Comparison of ENCODE assay signal across 36 cellular contexts in the genomic region with DNA sequence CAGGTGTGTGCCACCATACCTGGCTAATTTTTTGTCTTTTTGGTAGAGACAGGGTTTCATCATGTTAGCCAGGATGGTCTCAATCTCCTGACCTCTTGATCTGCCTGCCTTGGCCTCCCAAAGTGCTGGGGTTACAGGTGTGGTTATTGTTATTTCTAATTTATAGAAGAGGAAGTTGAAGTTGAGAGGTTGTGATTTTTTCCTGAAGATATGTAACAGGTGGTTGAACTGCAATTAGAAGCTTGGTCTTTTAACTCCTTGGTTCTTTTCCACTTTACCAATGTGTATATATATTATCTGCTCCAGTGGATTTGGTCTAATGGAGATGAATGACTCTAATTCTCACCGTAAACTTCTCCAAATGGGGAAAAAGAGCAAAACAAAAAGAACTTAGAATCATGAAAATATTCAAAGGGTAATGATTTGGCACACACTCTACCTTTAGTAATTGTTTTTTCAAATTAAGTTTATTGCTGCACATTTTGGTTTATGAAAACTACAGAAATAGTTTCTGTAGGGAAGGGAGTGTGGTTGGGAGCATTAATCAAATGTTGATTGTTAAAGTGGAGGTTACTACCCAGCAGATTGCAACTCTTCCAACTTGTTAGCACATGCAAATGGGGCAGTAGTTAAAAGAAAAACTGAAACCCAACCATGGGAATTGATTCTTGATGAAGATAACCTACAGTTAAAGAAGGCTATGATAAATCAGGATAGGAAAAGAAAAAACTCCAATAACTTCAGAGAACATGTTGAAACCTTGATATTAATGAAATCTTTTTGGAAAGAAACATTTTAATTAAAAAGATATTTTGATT. TPM values are rescaled to one million over a fixed set of nuclear protein-coding genes. Genes with fewer than 3 reads are reported as not detected.
"Had no signal": no experiment of that assay in that cellular context is flagged by ENCODE, and none has a peak within 500 bp of the region (broad histone marks: within the 10 kb centered on the region; RNA-seq: fewer than 3 reads in every experiment).

No MANE protein-coding gene starts in this region.

- H3K27ac Mint-ChIP-seq: activated B cell treated with CpG ODN at 0.5 μM for 24 hours; activated CD8-positive, alpha-beta T cell treated with anti-CD3 and anti-CD28 coated beads for 36 hours; activated naive CD8-positive, alpha-beta T cell treated with anti-CD3 and anti-CD28 coated beads for 36 hours; activated T-cell treated with anti-CD3 and anti-CD28 coated beads, Interleukin-2, amount 50 U/mL, for 72 hours; activated T-helper 17 cell treated with anti-CD3 and anti-CD28 coated beads, Interleukin-2, amount 50 U/mL, for 72 hours; T-helper 1 cell treated with Interleukin-12 subunit alpha and Interleukin-12 subunit beta and Interleukin-4 antibody, amounts not matched to agents 30 μg/mL and 1 μg/mL, for 36 hours had no signal

- H3K36me3 ChIP-seq: brain microvascular endothelial cell, cardiac muscle cell, colonic mucosa, SJCRH30 had no signal

- H3K4me2 ChIP-seq: SK-N-SH had no signal

- DNase-seq: activated B cell treated with CpG ODN at 0.5 μM for 24 hours; activated CD4-positive, alpha-beta T cell treated with anti-CD3 and anti-CD28 coated beads for 48 hours; activated CD4-positive, CD25-positive, alpha-beta regulatory T cell treated with anti-CD3 and anti-CD28 coated beads, Interleukin-2, amount 50 U/mL, for 72 hours; activated CD8-positive, alpha-beta T cell treated with anti-CD3 and anti-CD28 coated beads for 36 hours; activated effector memory CD4-positive, alpha-beta T cell treated with anti-CD3 and anti-CD28 coated beads, Interleukin-2, amount 50 U/mL, for 16 hours; activated naive CD4-positive, alpha-beta T cell; activated naive CD4-positive, alpha-beta T cell treated with anti-CD3 and anti-CD28 coated beads, Interleukin-2, amount 50 U/mL, for 16 hours; activated naive CD8-positive, alpha-beta T cell treated with anti-CD3 and anti-CD28 coated beads for 36 hours; activated T-cell treated with anti-CD3 and anti-CD28 coated beads, Interleukin-2, amount 50 U/mL, for 1 hour; activated T-cell treated with anti-CD3 and anti-CD28 coated beads, Interleukin-2, amount 50 U/mL, for 72 hours; amniotic stem cell; aorta; brain microvascular endothelial cell; colonic mucosa; NCI-H1105; NCI-H1417 treated with DMSO at 0.1 percent for 48 hours; NCI-H187 treated with DMSO at 0.1 percent for 48 hours; NCI-H2081; NCI-H2171 treated with DMSO at 0.1 percent for 48 hours; NCI-H2227 treated with DMSO at 0.1 percent for 48 hours; NCI-H446; NCI-H510A treated with DMSO at 0.1 percent for 48 hours; SHP77; SJCRH30; SK-N-SH; T-helper 9 cell had no signal

- H3K4me1 ChIP-seq: colonic mucosa, SJCRH30 had no signal

- H3K27me3 ChIP-seq: brain microvascular endothelial cell, colonic mucosa, SJCRH30 had no signal

- ATAC-seq: activated CD8-positive, alpha-beta T cell treated with anti-CD3 and anti-CD28 coated beads for 36 hours; activated T-cell treated with anti-CD3 and anti-CD28 coated beads, Interleukin-2, amount 50 U/mL, for 72 hours; activated T-helper 17 cell treated with anti-CD3 and anti-CD28 coated beads, Interleukin-2, amount 50 U/mL, for 72 hours; Panc1 had no signal

- H3K27ac ChIP-seq: brain microvascular endothelial cell, cardiac muscle cell, colonic mucosa, SJCRH30, VCaP had no signal

- H3K9ac ChIP-seq: SK-N-SH had no signal

- H3K9me3 ChIP-seq: colonic mucosa, SJCRH30, SK-N-SH had no signal

- H3K4me3 Mint-ChIP-seq: activated B cell treated with CpG ODN at 0.5 μM for 24 hours; activated CD8-positive, alpha-beta T cell treated with anti-CD3 and anti-CD28 coated beads for 36 hours; activated naive CD8-positive, alpha-beta T cell treated with anti-CD3 and anti-CD28 coated beads for 36 hours; activated T-cell treated with anti-CD3 and anti-CD28 coated beads, Interleukin-2, amount 50 U/mL, for 72 hours; activated T-helper 17 cell treated with anti-CD3 and anti-CD28 coated beads, Interleukin-2, amount 50 U/mL, for 72 hours; central memory CD8-positive, alpha-beta T cell; T-helper 1 cell treated with Interleukin-12 subunit alpha and Interleukin-12 subunit beta and Interleukin-4 antibody, amounts not matched to agents 30 μg/mL and 1 μg/mL, for 36 hours had no signal

- H3K4me3 ChIP-seq: cardiac muscle cell, colonic mucosa, SJCRH30 had no signal

- H3K9me3 Mint-ChIP-seq: activated CD8-positive, alpha-beta T cell treated with anti-CD3 and anti-CD28 coated beads for 36 hours; activated naive CD8-positive, alpha-beta T cell treated with anti-CD3 and anti-CD28 coated beads for 36 hours; activated T-helper 17 cell treated with anti-CD3 and anti-CD28 coated beads, Interleukin-2, amount 50 U/mL, for 72 hours; central memory CD8-positive, alpha-beta T cell had no signal

- H3K27me3 Mint-ChIP-seq: activated CD8-positive, alpha-beta T cell treated with anti-CD3 and anti-CD28 coated beads for 36 hours; central memory CD8-positive, alpha-beta T cell had no signal

RNA-seq across cellular contexts. Expression of a gene that starts 24.5 kb away (rescaled TPM):
- total RNA-seq: activated B cell treated with CpG ODN at 0.5 μM for 24 hours; activated CD8-positive, alpha-beta memory T cell treated with anti-CD3 and anti-CD28 coated beads for 36 hours; activated CD8-positive, alpha-beta T cell treated with anti-CD3 and anti-CD28 coated beads for 36 hours; activated naive CD8-positive, alpha-beta T cell treated with anti-CD3 and anti-CD28 coated beads for 36 hours; activated T-cell treated with anti-CD3 and anti-CD28 coated beads, Interleukin-2, amount 50 U/mL, for 72 hours; activated T-helper 17 cell treated with anti-CD3 and anti-CD28 coated beads, Interleukin-2, amount 50 U/mL, for 72 hours; aorta; cardiac muscle cell; chondrocyte; colonic mucosa; LHCN-M2; RPMI7951 had no signal
- polyA plus RNA-seq: aorta, cardiac muscle cell, SK-N-SH had no signal

RNA-seq across cellular contexts. Expression of a gene that starts 41.9 kb away (rescaled TPM):
- total RNA-seq: activated B cell treated with CpG ODN at 0.5 μM for 24 hours; activated CD8-positive, alpha-beta memory T cell treated with anti-CD3 and anti-CD28 coated beads for 36 hours; activated CD8-positive, alpha-beta T cell treated with anti-CD3 and anti-CD28 coated beads for 36 hours; activated naive CD8-positive, alpha-beta T cell treated with anti-CD3 and anti-CD28 coated beads for 36 hours; activated T-cell treated with anti-CD3 and anti-CD28 coated beads, Interleukin-2, amount 50 U/mL, for 72 hours; activated T-helper 17 cell treated with anti-CD3 and anti-CD28 coated beads, Interleukin-2, amount 50 U/mL, for 72 hours; aorta; cardiac muscle cell; chondrocyte; colonic mucosa; LHCN-M2; RPMI7951; SJCRH30 had no signal
- polyA plus RNA-seq: aorta, cardiac muscle cell, SK-N-SH had no signal

RNA-seq across cellular contexts. Expression of a gene that starts 42.8 kb away (rescaled TPM):
- total RNA-seq: activated B cell treated with CpG ODN at 0.5 μM for 24 hours; activated CD8-positive, alpha-beta memory T cell treated with anti-CD3 and anti-CD28 coated beads for 36 hours; activated CD8-positive, alpha-beta T cell treated with anti-CD3 and anti-CD28 coated beads for 36 hours; activated naive CD8-positive, alpha-beta T cell treated with anti-CD3 and anti-CD28 coated beads for 36 hours; activated T-cell treated with anti-CD3 and anti-CD28 coated beads, Interleukin-2, amount 50 U/mL, for 72 hours; activated T-helper 17 cell treated with anti-CD3 and anti-CD28 coated beads, Interleukin-2, amount 50 U/mL, for 72 hours; aorta; cardiac muscle cell; chondrocyte; LHCN-M2; RPMI7951; SJCRH30 had no signal
- polyA plus RNA-seq: cardiac muscle cell, SK-N-SH had no signal

RNA-seq across cellular contexts. Expression of a gene that starts 52.2 kb away (rescaled TPM):
- total RNA-seq: activated B cell treated with CpG ODN at 0.5 μM for 24 hours; activated CD8-positive, alpha-beta memory T cell treated with anti-CD3 and anti-CD28 coated beads for 36 hours; activated CD8-positive, alpha-beta T cell treated with anti-CD3 and anti-CD28 coated beads for 36 hours; activated naive CD8-positive, alpha-beta T cell treated with anti-CD3 and anti-CD28 coated beads for 36 hours; activated T-cell treated with anti-CD3 and anti-CD28 coated beads, Interleukin-2, amount 50 U/mL, for 72 hours; activated T-helper 17 cell treated with anti-CD3 and anti-CD28 coated beads, Interleukin-2, amount 50 U/mL, for 72 hours; aorta; cardiac muscle cell; chondrocyte; colonic mucosa; LHCN-M2; RPMI7951; SJCRH30 had no signal
- polyA plus RNA-seq: aorta, cardiac muscle cell, SK-N-SH had no signal
